ENCODE assay signal across 10 cellular contexts in genomic region chr11:130145328-130145812, GRCh38. TPM values are rescaled to one million over a fixed set of nuclear protein-coding genes. Genes with fewer than 3 reads are reported as not detected.
DNase-seq lines count a peak whose midpoint lies in the region; ATAC-seq, FAIRE-seq and TF ChIP-seq lines count a peak whose summit lies in the region.
"Had no signal": no experiment of that assay in that cellular context is flagged by ENCODE, and none has a peak within 500 bp of the region (broad histone marks: within the 10 kb centered on the region; RNA-seq: fewer than 3 reads in every experiment).

No MANE protein-coding gene starts in this region.

- FAIRE-seq in pancreas (lab: Jason Lieb, UNC): no peak
- FAIRE-seq in H54 (lab: Jason Lieb, UNC): no peak

- peak; percentile 47 to 67 (median 62) for ATAC-seq in pancreas
- ATAC-seq in HG03342 (IDR thresholded peaks at IDR 0.05; ENCODE audit: unreplicated experiment): no peak

- no peak overlapping the region for H3K4me3 ChIP-seq in Peyer's patch
- H3K4me3 ChIP-seq in esophagus muscularis mucosa: no peak overlapping the region
- H3K4me3 ChIP-seq in pancreas: no peak overlapping the region

- peak; percentile 39 for DNase-seq in DMS79 treated with DMSO at 0.1 percent for 48 hours (lab: John Stamatoyannopoulos, UW)
- DNase-seq in Peyer's patch: no peak
- DNase-seq in esophagus muscularis mucosa (ENCODE audit: extremely low spot score): no peak
- DNase-seq in pancreas: peak in 1 of 6 donors; percentile 42
- no peak for DNase-seq in medulla oblongata (ENCODE audit: extremely low spot score)
- no peak for DNase-seq in D341Med (ENCODE audit: low spot score)
- no peak for DNase-seq in H54 (ENCODE audit: insufficient read length, low spot score)
- DNase-seq: CD8-positive, alpha-beta T cell; cerebellar nuclear complex had no signal

- no peak for TF ChIP-seq CTCF in Peyer's patch (IDR thresholded peaks at IDR 0.05)
- no peak for TF ChIP-seq CTCF in esophagus muscularis mucosa (IDR thresholded peaks at IDR 0.05)
- TF ChIP-seq CTCF in pancreas (IDR thresholded peaks at IDR 0.05): no peak

- TF ChIP-seq POLR2A in Peyer's patch (IDR thresholded peaks at IDR 0.05) (peak in 1 of 2 donors; percentile 11), esophagus muscularis mucosa (IDR thresholded peaks at IDR 0.05; ENCODE audit: low read depth) (no peak), H54 (IDR thresholded peaks at IDR 0.05; ENCODE audit: low read depth, low read length) (no peak)

- 94% methylated on average over 3 of the region's 3 CpGs for WGBS in esophagus muscularis mucosa
- 14 to 21% methylated on average over 3 of the region's 3 CpGs for WGBS in pancreas, 2 donors

- H3K36me3 ChIP-seq in Peyer's patch (peaks cover 0 to 29% (median 0%) of the 10 kb centered on the region in 3 donors), esophagus muscularis mucosa (peaks cover 18 to 59% (median 38%) of the 10 kb centered on the region in 4 donors), pancreas (peaks cover 0 to 4% (median 0%) of the 10 kb centered on the region in 3 donors)

- intact Hi-C loops in esophagus muscularis mucosa (cut with DNase I): no loop called here
- intact Hi-C loops in pancreas (cut with DNase I): no loop called here

- H3K27ac ChIP-seq in Peyer's patch (peak overlapping the region in 3 of 4 donors; percentile 77 to 91 (median 80)), esophagus muscularis mucosa (replicated peaks in 1 of 4) (peak overlapping the region; percentile 63 to 72 (median 68)), pancreas (peak overlapping the region; percentile 58 to 87 (median 72))

- no peaks in the 10 kb centered on the region for H3K9me3 ChIP-seq in Peyer's patch
- H3K9me3 ChIP-seq in esophagus muscularis mucosa: no peaks in the 10 kb centered on the region
- no peaks in the 10 kb centered on the region for H3K9me3 ChIP-seq in pancreas

- no peak for TF ChIP-seq EP300 in esophagus muscularis mucosa (IDR thresholded peaks at IDR 0.05)

- H3K4me1 ChIP-seq in Peyer's patch (peaks cover 0 to 54% (median 12%) of the 10 kb centered on the region in 4 donors), esophagus muscularis mucosa (peaks cover 24 to 45% (median 43%) of the 10 kb centered on the region in 4 donors), pancreas (peaks cover 10 to 40% (median 30%) of the 10 kb centered on the region in 3 donors)

- no peaks in the 10 kb centered on the region for H3K27me3 ChIP-seq in Peyer's patch
- no peaks in the 10 kb centered on the region for H3K27me3 ChIP-seq in esophagus muscularis mucosa
- no peaks in the 10 kb centered on the region for H3K27me3 ChIP-seq in pancreas

RNA-seq across cellular contexts. Expression of gene ST14, which starts 14.2 kb away (rescaled TPM):
- total RNA-seq in Peyer's patch: 100 to 1,000 TPM; 104 to 469 (median 424) TPM
- 1 to 10 TPM; 1.2 to 3.4 (median 2.6) TPM for total RNA-seq in esophagus muscularis mucosa
- 100 to 1,000 TPM in 1 of 6 donors, 10 to 100 TPM in 5; 37.5 to 101 (median 48.5) TPM for total RNA-seq in pancreas
- polyA plus RNA-seq in pancreas: 10 to 100 TPM; 43.8 to 57.9 TPM

Comparison
In these comparisons a context has a peak if more than half of its experiments do, and no peak if none do; other contexts are left out.
1. RNA of gene ST14, which starts 14.2 kb away (total RNA-seq): 104 to 469 TPM in Peyer's patch and 37.5 to 101 TPM in pancreas; 1.2 to 3.4 TPM in esophagus muscularis mucosa; every median in the first group is over 4 times any median in the second.
2. Peak in every context shown above with its lines, with median percentiles within 50 percentile points of each other: H3K27ac ChIP-seq.